ENCODE assay signal across 7 cellular contexts in the genomic region with DNA sequence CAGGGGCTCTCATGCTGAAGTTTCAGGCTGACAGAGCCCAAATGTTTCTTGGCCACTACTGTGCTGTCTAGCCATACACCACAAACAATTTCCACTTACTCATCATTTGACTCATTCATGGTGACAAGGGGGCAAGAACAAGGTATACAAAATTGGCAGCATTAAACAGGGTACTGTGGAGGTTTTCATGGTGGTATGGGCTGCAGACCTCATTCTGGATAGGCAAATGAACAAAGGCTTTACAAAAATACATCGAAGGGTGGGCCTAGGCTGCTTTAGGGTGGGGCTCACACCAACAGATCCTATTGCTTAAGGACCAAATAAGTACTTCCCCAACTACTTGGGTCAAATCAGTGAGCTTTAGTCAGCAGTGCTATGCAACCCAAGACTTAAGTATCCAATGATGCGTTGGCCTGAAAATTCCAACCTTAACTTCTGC. TPM values are rescaled to one million over a fixed set of nuclear protein-coding genes. Genes with fewer than 3 reads are reported as not detected.
DNase-seq lines count a peak whose midpoint lies in the region; ATAC-seq and TF ChIP-seq lines count a peak whose summit lies in the region.

No MANE protein-coding gene starts in this region.

- H3K4me3 Mint-ChIP-seq in WTC11: no peak overlapping the region

- no peaks in the 10 kb centered on the region for H3K27me3 Mint-ChIP-seq in WTC11 (ENCODE audit: low read depth)

- CTCF ChIA-PET in WTC11 (lab: Charles Lee): interaction anchor here (1.4 kb wide), 1 partner anchor 66 kb away, joined by 5 read pairs; no protein-coding TSS in a partner anchor

- POLR2A ChIA-PET in WTC11 (lab: Charles Lee): no interaction called here

- peak overlapping the region; percentile 60; the same call in 1 of the 2 replicates for H3K27ac Mint-ChIP-seq in WTC11

- peaks cover 30% of the 10 kb centered on the region for H3K36me3 Mint-ChIP-seq in WTC11

- ATAC-seq in GM18909 (IDR thresholded peaks at IDR 0.05; ENCODE audit: poor library complexity, unreplicated experiment) (peak; percentile 86), HG02870 (IDR thresholded peaks at IDR 0.05; ENCODE audit: unreplicated experiment) (peak; percentile 88), WTC11 (no peak)

- no peaks in the 10 kb centered on the region for H3K9me3 Mint-ChIP-seq in WTC11

- DNase-seq in WTC11 (ENCODE audit: low spot score): no peak
- peak; percentile 68 for DNase-seq in kidney tubule cell (ENCODE audit: low spot score)
- DNase-seq in C1 segment of cervical spinal cord (lab: John Stamatoyannopoulos, UW): no peak
- DNase-seq in NCI-H128 (lab: John Stamatoyannopoulos, UW; ENCODE audit: unreplicated experiment): no peak
- no peak for DNase-seq in medulla oblongata (ENCODE audit: extremely low spot score)

- H3K4me1 Mint-ChIP-seq in WTC11: peaks cover 36% of the 10 kb centered on the region

- TF ChIP-seq CTCF in WTC11 (IDR thresholded peaks at IDR 0.05): no peak

TF ChIP-seq in WTC11, 78 proteins besides CTCF, POLR2A, EP300 and RAD21:
- TF ChIP-seq, protein P1, sequence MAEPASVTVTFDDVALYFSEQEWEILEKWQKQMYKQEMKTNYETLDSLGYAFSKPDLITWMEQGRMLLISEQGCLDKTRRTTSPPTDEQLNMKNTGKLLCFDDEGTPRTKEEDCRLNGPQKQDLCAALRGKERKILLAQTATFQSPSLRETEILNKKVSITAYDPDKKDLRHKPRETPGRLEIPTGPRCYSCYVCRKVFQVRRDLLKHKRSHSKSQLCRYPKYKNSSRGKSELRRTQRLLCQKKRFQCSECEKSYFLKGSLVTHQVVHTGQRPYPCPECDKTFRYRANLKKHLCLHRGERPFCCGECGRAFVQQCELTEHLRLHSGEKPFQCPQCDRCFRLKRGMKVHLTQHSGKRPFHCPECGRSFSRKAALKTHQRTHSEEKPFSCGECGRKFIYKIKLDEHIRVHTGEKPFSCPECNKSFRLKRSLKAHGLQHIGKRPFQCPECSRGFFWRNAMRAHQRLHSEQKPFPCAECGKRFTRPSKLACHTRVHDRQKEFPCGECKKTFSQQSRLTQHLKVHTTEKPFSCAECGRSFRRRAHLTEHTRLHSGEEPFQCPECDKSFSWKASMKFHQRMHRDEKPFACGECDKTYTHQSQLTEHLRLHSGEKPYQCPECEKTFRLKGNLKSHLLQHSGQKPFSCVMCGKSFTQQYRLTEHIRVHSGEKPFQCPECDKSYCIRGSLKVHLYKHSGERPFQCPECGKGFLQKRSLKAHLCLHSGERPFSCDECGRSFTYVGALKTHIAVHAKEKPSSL (CRISPR knock-in tag; conservative IDR thresholded peaks at IDR 0.05): no peak
- TF ChIP-seq CREB1 (CRISPR knock-in tag; IDR thresholded peaks at IDR 0.05): no peak
- TF ChIP-seq NR2C2 (CRISPR knock-in tag; IDR thresholded peaks at IDR 0.05): no peak
- TF ChIP-seq NR1H2 (CRISPR knock-in tag; IDR thresholded peaks at IDR 0.05): no peak
- no peak for TF ChIP-seq PRRX2 (CRISPR knock-in tag; IDR thresholded peaks at IDR 0.05)
- TF ChIP-seq SMAD3 (CRISPR knock-in tag; IDR thresholded peaks at IDR 0.05; ENCODE audit: borderline replicate concordance): no peak
- TF ChIP-seq TP53 (CRISPR knock-in tag; IDR thresholded peaks at IDR 0.05): no peak
- TF ChIP-seq, protein P2, sequence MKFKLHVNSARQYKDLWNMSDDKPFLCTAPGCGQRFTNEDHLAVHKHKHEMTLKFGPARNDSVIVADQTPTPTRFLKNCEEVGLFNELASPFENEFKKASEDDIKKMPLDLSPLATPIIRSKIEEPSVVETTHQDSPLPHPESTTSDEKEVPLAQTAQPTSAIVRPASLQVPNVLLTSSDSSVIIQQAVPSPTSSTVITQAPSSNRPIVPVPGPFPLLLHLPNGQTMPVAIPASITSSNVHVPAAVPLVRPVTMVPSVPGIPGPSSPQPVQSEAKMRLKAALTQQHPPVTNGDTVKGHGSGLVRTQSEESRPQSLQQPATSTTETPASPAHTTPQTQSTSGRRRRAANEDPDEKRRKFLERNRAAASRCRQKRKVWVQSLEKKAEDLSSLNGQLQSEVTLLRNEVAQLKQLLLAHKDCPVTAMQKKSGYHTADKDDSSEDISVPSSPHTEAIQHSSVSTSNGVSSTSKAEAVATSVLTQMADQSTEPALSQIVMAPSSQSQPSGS (CRISPR knock-in tag; IDR thresholded peaks at IDR 0.05; ENCODE audit: borderline replicate concordance, low read depth): no peak
- TF ChIP-seq NR3C1 (CRISPR knock-in tag; conservative IDR thresholded peaks at IDR 0.05; ENCODE audit: low read depth): no peak
- TF ChIP-seq, protein P3, sequence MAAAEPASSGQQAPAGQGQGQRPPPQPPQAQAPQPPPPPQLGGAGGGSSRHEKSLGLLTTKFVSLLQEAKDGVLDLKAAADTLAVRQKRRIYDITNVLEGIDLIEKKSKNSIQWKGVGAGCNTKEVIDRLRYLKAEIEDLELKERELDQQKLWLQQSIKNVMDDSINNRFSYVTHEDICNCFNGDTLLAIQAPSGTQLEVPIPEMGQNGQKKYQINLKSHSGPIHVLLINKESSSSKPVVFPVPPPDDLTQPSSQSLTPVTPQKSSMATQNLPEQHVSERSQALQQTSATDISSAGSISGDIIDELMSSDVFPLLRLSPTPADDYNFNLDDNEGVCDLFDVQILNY (CRISPR knock-in tag; IDR thresholded peaks at IDR 0.05): no peak
- TF ChIP-seq, protein P4, sequence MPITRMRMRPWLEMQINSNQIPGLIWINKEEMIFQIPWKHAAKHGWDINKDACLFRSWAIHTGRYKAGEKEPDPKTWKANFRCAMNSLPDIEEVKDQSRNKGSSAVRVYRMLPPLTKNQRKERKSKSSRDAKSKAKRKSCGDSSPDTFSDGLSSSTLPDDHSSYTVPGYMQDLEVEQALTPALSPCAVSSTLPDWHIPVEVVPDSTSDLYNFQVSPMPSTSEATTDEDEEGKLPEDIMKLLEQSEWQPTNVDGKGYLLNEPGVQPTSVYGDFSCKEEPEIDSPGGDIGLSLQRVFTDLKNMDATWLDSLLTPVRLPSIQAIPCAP (CRISPR knock-in tag; IDR thresholded peaks at IDR 0.05): no peak
- no peak for TF ChIP-seq ZNF232 (CRISPR knock-in tag; IDR thresholded peaks at IDR 0.05)
- TF ChIP-seq CBFB (CRISPR knock-in tag; IDR thresholded peaks at IDR 0.05; ENCODE audit: low read depth): no peak
- no peak for TF ChIP-seq IRF2 (CRISPR knock-in tag; IDR thresholded peaks at IDR 0.05; ENCODE audit: borderline replicate concordance, low read depth)
- no peak for TF ChIP-seq TCF7 (CRISPR knock-in tag; IDR thresholded peaks at IDR 0.05; ENCODE audit: low read depth)
- no peak for TF ChIP-seq NFYB (CRISPR knock-in tag; conservative IDR thresholded peaks at IDR 0.05; ENCODE audit: low read depth)
- TF ChIP-seq, protein P5, sequence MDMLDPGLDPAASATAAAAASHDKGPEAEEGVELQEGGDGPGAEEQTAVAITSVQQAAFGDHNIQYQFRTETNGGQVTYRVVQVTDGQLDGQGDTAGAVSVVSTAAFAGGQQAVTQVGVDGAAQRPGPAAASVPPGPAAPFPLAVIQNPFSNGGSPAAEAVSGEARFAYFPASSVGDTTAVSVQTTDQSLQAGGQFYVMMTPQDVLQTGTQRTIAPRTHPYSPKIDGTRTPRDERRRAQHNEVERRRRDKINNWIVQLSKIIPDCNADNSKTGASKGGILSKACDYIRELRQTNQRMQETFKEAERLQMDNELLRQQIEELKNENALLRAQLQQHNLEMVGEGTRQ (CRISPR knock-in tag; IDR thresholded peaks at IDR 0.05): no peak

RNA-seq across cellular contexts. Expression of a gene that starts 53.0 kb away (rescaled TPM):
- 25.6 to 33.5 TPM (median 29.3 TPM) in 3 replicates for total RNA-seq in WTC11 (2021)
